Comparison of ENCODE assay signal across 33 cellular contexts in genomic region chr16:4602330-4602729, GRCh38. TPM values are rescaled to one million over a fixed set of nuclear protein-coding genes. Genes with fewer than 3 reads are reported as not detected.
"Had no signal": no experiment of that assay in that cellular context is flagged by ENCODE, and none has a peak within 500 bp of the region (broad histone marks: within the 10 kb centered on the region; RNA-seq: fewer than 3 reads in every experiment).

No MANE protein-coding gene starts in this region.

- H3K4me3 ChIP-seq: ascending aorta, cardiac muscle cell, colonic mucosa, psoas muscle, smooth muscle cell, tibial nerve had no signal

- H3K79me2 ChIP-seq: parathyroid adenoma had no signal

- H3K4me2 ChIP-seq: smooth muscle cell had no signal

- H3K4me1 ChIP-seq: colonic mucosa, parathyroid adenoma had no signal

- DNase-seq: activated CD4-positive, alpha-beta memory T cell treated with anti-CD3 and anti-CD28 coated beads, Interleukin-2, amount 10 ng/mL, durations not matched to agents 7 days and 5 days; activated CD4-positive, alpha-beta T cell treated with anti-CD3 and anti-CD28 coated beads, Interleukin-2, amount 10 ng/mL, durations not matched to agents 7 days and 5 days; activated CD8-positive, alpha-beta memory T cell treated with anti-CD3 and anti-CD28 coated beads, Interleukin-2, amount 50 U/mL, for 48 hours; activated gamma-delta T cell; activated naive CD4-positive, alpha-beta T cell treated with anti-CD3 and anti-CD28 coated beads, Interleukin-2, amount 10 ng/mL, durations not matched to agents 7 days and 5 days; activated naive CD8-positive, alpha-beta T cell treated with anti-CD3 and anti-CD28 coated beads, Interleukin-2, amount 10 ng/mL, durations not matched to agents 7 days and 5 days; activated T-cell treated with anti-CD3 and anti-CD28 coated beads, Interleukin-2, amount 50 U/mL, for 24 hours; cerebellar nuclear complex; colonic mucosa; effector memory CD8-positive, alpha-beta T cell; foreskin fibroblast; head of caudate nucleus; hippocampal formation; immature natural killer cell; kidney; left colon; mammary epithelial cell; naive B cell; nephron progenitor cell; nucleus accumbens; psoas muscle; stimulated activated CD4-positive, alpha-beta T cell treated with anti-CD3 and anti-CD28 coated beads, Interleukin-15, amount 100 ng/mL, for 24 hours; stimulated activated CD4-positive, alpha-beta T cell treated with anti-CD3 and anti-CD28 coated beads, Interleukin-2, amount 100 ng/mL, for 24 hours; stimulated activated naive B cell treated with anti-CD40 and anti-IgM and Interleukin-4, amounts not matched to agents 10 μg/mL and 1 μg/mL and 100 μg/mL, for 72 hours; T1000; WERI-Rb-1 had no signal

- H2AFZ ChIP-seq: parathyroid adenoma had no signal

- H3K9ac ChIP-seq: parathyroid adenoma had no signal

- H3K9me3 ChIP-seq: ascending aorta, colonic mucosa, psoas muscle, tibial nerve had no signal

- H3K27me3 ChIP-seq: ascending aorta, cardiac muscle cell, tibial nerve had no signal

- H3K36me3 ChIP-seq: ascending aorta, cardiac muscle cell, colonic mucosa, WERI-Rb-1 had no signal

- ATAC-seq: activated CD4-positive, CD25-positive, alpha-beta regulatory T cell treated with anti-CD3 and anti-CD28 coated beads, Interleukin-2, amount 50 U/mL, for 24 hours; effector memory CD8-positive, alpha-beta T cell; left colon; stimulated activated naive B cell treated with anti-CD40 and anti-IgM and Interleukin-4, amounts not matched to agents 10 μg/mL and 1 μg/mL and 100 μg/mL, for 72 hours had no signal

- H3K27ac ChIP-seq: ascending aorta, cardiac muscle cell, colonic mucosa, parathyroid adenoma, psoas muscle, tibial nerve, WERI-Rb-1 had no signal

RNA-seq across cellular contexts. Expression of gene C16orf96, which starts 46.2 kb away (rescaled TPM):
- polyA plus RNA-seq: endothelial cell of umbilical vein, immature natural killer cell, mammary epithelial cell, smooth muscle cell had no signal
